1 cellular context compared by ENCODE assay signal in the genomic region with DNA sequence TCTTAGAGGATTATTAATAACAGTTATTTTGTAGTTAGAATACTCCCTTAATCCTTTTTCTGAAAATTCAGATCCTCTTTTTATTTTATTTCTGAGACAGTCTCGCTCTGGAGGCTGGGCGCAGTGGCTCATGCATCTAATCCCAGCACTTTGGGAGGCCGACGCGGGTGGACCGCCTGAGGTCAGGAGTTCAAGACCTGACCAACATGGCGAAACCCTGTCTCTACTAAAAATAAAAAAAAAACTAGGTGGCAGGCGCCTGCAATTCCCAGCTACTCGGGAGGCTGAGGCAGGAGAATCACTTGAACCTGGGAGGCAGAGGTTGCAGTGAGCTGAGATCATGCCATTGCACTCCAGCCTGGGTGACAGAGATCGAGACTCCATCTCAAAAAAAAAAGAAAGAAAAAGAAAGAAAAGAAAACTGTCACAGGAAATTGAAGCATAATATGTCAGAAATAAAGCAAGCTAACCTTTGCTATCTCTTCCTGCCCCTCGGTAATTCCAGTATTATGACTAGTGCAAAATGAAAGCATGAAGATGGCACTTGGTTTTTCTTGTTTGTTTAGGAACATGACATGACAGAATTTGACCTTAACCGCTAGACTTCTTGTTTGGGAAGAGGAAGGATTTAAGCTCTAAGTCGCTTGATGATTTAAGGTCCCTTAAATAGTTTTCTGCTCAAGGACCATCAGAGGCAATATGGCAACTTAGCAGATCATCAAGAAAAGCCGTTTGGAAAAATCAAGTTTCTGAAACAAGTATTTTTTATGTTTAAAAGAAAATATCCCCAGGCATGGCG.
TF ChIP-seq lines count a peak whose summit lies in the region.

No MANE protein-coding gene starts in this region.

TF ChIP-seq in K562, 482 proteins besides CTCF, POLR2A, EP300 and RAD21 (continued from another document and continues in another):
- TF ChIP-seq POLR3A (IDR thresholded peaks at IDR 0.05; ENCODE audit: borderline replicate concordance, extremely low read depth, insufficient read depth, insufficient read length), result no peak
- no peak for TF ChIP-seq POU5F1 (IDR thresholded peaks at IDR 0.05; ENCODE audit: borderline replicate concordance, low read depth, low read length, partially characterized antibody)
- TF ChIP-seq HIVEP1 (CRISPR knock-in tag; IDR thresholded peaks at IDR 0.05), result no peak
- no peak for TF ChIP-seq SPI1 (IDR thresholded peaks at IDR 0.05; ENCODE audit: borderline replicate concordance, low read depth, low read length)
- no peak for TF ChIP-seq PML (IDR thresholded peaks at IDR 0.05; ENCODE audit: low read length)
- no peak for TF ChIP-seq BDP1 (IDR thresholded peaks at IDR 0.05; ENCODE audit: insufficient read depth, insufficient read length)
- peak; percentile 75; the same call in 1 of the 2 replicates for TF ChIP-seq ZKSCAN8 (CRISPR knock-in tag; IDR thresholded peaks at IDR 0.05)
- TF ChIP-seq, protein P1, sequence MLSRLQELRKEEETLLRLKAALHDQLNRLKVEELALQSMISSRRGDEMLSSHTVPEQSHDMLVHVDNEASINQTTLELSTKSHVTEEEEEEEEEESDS (CRISPR knock-in tag; IDR thresholded peaks at IDR 0.05), result no peak
- TF ChIP-seq ZNF586 (CRISPR knock-in tag; conservative IDR thresholded peaks at IDR 0.05), result no peak
- TF ChIP-seq, protein P2, sequence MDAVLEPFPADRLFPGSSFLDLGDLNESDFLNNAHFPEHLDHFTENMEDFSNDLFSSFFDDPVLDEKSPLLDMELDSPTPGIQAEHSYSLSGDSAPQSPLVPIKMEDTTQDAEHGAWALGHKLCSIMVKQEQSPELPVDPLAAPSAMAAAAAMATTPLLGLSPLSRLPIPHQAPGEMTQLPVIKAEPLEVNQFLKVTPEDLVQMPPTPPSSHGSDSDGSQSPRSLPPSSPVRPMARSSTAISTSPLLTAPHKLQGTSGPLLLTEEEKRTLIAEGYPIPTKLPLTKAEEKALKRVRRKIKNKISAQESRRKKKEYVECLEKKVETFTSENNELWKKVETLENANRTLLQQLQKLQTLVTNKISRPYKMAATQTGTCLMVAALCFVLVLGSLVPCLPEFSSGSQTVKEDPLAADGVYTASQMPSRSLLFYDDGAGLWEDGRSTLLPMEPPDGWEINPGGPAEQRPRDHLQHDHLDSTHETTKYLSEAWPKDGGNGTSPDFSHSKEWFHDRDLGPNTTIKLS (IDR thresholded peaks at IDR 0.05; ENCODE audit: borderline replicate concordance, low read depth), result peak; percentile 23; the same call in 1 of the 2 replicates
- TF ChIP-seq, protein P3, sequence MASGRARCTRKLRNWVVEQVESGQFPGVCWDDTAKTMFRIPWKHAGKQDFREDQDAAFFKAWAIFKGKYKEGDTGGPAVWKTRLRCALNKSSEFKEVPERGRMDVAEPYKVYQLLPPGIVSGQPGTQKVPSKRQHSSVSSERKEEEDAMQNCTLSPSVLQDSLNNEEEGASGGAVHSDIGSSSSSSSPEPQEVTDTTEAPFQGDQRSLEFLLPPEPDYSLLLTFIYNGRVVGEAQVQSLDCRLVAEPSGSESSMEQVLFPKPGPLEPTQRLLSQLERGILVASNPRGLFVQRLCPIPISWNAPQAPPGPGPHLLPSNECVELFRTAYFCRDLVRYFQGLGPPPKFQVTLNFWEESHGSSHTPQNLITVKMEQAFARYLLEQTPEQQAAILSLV (tag; IDR thresholded peaks at IDR 0.05), result no peak
- no peak for TF ChIP-seq ZNF780A (CRISPR knock-in tag; IDR thresholded peaks at IDR 0.05)
- TF ChIP-seq NFXL1 (CRISPR knock-in tag; IDR thresholded peaks at IDR 0.05), result no peak
- TF ChIP-seq FOXJ3 (CRISPR knock-in tag; IDR thresholded peaks at IDR 0.05), result no peak
- TF ChIP-seq, protein P4, sequence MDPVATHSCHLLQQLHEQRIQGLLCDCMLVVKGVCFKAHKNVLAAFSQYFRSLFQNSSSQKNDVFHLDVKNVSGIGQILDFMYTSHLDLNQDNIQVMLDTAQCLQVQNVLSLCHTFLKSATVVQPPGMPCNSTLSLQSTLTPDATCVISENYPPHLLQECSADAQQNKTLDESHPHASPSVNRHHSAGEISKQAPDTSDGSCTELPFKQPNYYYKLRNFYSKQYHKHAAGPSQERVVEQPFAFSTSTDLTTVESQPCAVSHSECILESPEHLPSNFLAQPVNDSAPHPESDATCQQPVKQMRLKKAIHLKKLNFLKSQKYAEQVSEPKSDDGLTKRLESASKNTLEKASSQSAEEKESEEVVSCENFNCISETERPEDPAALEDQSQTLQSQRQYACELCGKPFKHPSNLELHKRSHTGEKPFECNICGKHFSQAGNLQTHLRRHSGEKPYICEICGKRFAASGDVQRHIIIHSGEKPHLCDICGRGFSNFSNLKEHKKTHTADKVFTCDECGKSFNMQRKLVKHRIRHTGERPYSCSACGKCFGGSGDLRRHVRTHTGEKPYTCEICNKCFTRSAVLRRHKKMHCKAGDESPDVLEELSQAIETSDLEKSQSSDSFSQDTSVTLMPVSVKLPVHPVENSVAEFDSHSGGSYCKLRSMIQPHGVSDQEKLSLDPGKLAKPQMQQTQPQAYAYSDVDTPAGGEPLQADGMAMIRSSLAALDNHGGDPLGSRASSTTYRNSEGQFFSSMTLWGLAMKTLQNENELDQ (CRISPR knock-in tag; IDR thresholded peaks at IDR 0.05; ENCODE audit: borderline replicate concordance), result no peak
- TF ChIP-seq XRCC3 (IDR thresholded peaks at IDR 0.05), result no peak
- no peak for TF ChIP-seq FOSL1 (tag; conservative IDR thresholded peaks at IDR 0.05)
- 0 out of 2 replicates have a peak, but pooled peaks have one; percentile 34 for TF ChIP-seq PHB2 (IDR thresholded peaks at IDR 0.05; ENCODE audit: low read depth)
- no peak for TF ChIP-seq MCM2 (IDR thresholded peaks at IDR 0.05; ENCODE audit: low read depth)
- TF ChIP-seq ESRRA (IDR thresholded peaks at IDR 0.05; ENCODE audit: borderline replicate concordance, low read depth), result peak; percentile 38; the same call in 1 of the 2 replicates
- no peak for TF ChIP-seq ZNF217 (CRISPR knock-in tag; IDR thresholded peaks at IDR 0.05)
- peak; percentile 24 for TF ChIP-seq TAF9B (IDR thresholded peaks at IDR 0.05; ENCODE audit: partially characterized antibody)
- TF ChIP-seq ZNF134 (CRISPR knock-in tag; conservative IDR thresholded peaks at IDR 0.05), result no peak
- peak in 1 of 2 experiments; percentile 55; a peak in 1 of 4 replicates for TF ChIP-seq ARNT (IDR thresholded peaks at IDR 0.05)
- TF ChIP-seq, protein P5, sequence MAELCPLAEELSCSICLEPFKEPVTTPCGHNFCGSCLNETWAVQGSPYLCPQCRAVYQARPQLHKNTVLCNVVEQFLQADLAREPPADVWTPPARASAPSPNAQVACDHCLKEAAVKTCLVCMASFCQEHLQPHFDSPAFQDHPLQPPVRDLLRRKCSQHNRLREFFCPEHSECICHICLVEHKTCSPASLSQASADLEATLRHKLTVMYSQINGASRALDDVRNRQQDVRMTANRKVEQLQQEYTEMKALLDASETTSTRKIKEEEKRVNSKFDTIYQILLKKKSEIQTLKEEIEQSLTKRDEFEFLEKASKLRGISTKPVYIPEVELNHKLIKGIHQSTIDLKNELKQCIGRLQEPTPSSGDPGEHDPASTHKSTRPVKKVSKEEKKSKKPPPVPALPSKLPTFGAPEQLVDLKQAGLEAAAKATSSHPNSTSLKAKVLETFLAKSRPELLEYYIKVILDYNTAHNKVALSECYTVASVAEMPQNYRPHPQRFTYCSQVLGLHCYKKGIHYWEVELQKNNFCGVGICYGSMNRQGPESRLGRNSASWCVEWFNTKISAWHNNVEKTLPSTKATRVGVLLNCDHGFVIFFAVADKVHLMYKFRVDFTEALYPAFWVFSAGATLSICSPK (IDR thresholded peaks at IDR 0.05; ENCODE audit: borderline replicate concordance), result peak; percentile 68; the same call in 1 of the 2 replicates
- TF ChIP-seq, protein P6, sequence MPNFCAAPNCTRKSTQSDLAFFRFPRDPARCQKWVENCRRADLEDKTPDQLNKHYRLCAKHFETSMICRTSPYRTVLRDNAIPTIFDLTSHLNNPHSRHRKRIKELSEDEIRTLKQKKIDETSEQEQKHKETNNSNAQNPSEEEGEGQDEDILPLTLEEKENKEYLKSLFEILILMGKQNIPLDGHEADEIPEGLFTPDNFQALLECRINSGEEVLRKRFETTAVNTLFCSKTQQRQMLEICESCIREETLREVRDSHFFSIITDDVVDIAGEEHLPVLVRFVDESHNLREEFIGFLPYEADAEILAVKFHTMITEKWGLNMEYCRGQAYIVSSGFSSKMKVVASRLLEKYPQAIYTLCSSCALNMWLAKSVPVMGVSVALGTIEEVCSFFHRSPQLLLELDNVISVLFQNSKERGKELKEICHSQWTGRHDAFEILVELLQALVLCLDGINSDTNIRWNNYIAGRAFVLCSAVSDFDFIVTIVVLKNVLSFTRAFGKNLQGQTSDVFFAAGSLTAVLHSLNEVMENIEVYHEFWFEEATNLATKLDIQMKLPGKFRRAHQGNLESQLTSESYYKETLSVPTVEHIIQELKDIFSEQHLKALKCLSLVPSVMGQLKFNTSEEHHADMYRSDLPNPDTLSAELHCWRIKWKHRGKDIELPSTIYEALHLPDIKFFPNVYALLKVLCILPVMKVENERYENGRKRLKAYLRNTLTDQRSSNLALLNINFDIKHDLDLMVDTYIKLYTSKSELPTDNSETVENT (CRISPR knock-in tag; IDR thresholded peaks at IDR 0.05), result no peak
- TF ChIP-seq, protein P7, sequence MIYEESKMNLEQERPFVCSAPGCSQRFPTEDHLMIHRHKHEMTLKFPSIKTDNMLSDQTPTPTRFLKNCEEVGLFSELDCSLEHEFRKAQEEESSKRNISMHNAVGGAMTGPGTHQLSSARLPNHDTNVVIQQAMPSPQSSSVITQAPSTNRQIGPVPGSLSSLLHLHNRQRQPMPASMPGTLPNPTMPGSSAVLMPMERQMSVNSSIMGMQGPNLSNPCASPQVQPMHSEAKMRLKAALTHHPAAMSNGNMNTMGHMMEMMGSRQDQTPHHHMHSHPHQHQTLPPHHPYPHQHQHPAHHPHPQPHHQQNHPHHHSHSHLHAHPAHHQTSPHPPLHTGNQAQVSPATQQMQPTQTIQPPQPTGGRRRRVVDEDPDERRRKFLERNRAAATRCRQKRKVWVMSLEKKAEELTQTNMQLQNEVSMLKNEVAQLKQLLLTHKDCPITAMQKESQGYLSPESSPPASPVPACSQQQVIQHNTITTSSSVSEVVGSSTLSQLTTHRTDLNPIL (CRISPR knock-in tag; IDR thresholded peaks at IDR 0.05), result no peak
- TF ChIP-seq TBP (optimal IDR thresholded peaks at IDR 0.05; ENCODE audit: low read depth, low read length), result no peak
- TF ChIP-seq RBM17 (IDR thresholded peaks at IDR 0.05; ENCODE audit: borderline replicate concordance, low read depth, low read length), result no peak
- TF ChIP-seq DMBX1 (CRISPR knock-in tag; IDR thresholded peaks at IDR 0.05; ENCODE audit: borderline replicate concordance), result peak; percentile 44; the same call in 1 of the 2 replicates
- TF ChIP-seq, protein P8, sequence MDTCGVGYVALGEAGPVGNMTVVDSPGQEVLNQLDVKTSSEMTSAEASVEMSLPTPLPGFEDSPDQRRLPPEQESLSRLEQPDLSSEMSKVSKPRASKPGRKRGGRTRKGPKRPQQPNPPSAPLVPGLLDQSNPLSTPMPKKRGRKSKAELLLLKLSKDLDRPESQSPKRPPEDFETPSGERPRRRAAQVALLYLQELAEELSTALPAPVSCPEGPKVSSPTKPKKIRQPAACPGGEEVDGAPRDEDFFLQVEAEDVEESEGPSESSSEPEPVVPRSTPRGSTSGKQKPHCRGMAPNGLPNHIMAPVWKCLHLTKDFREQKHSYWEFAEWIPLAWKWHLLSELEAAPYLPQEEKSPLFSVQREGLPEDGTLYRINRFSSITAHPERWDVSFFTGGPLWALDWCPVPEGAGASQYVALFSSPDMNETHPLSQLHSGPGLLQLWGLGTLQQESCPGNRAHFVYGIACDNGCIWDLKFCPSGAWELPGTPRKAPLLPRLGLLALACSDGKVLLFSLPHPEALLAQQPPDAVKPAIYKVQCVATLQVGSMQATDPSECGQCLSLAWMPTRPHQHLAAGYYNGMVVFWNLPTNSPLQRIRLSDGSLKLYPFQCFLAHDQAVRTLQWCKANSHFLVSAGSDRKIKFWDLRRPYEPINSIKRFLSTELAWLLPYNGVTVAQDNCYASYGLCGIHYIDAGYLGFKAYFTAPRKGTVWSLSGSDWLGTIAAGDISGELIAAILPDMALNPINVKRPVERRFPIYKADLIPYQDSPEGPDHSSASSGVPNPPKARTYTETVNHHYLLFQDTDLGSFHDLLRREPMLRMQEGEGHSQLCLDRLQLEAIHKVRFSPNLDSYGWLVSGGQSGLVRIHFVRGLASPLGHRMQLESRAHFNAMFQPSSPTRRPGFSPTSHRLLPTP (IDR thresholded peaks at IDR 0.05; ENCODE audit: borderline replicate concordance, extremely low read depth, insufficient read length), result no peak
- TF ChIP-seq ZNF408 (CRISPR knock-in tag; IDR thresholded peaks at IDR 0.05; ENCODE audit: low read depth), result no peak
- TF ChIP-seq KDM5B (IDR thresholded peaks at IDR 0.05; ENCODE audit: insufficient replicate concordance, low read depth, low read length), result no peak
- no peak for TF ChIP-seq PCBP1 (IDR thresholded peaks at IDR 0.05; ENCODE audit: low read depth, low read length, poor library complexity, severe bottlenecking)
- TF ChIP-seq, protein P9, sequence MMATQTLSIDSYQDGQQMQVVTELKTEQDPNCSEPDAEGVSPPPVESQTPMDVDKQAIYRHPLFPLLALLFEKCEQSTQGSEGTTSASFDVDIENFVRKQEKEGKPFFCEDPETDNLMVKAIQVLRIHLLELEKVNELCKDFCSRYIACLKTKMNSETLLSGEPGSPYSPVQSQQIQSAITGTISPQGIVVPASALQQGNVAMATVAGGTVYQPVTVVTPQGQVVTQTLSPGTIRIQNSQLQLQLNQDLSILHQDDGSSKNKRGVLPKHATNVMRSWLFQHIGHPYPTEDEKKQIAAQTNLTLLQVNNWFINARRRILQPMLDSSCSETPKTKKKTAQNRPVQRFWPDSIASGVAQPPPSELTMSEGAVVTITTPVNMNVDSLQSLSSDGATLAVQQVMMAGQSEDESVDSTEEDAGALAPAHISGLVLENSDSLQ (IDR thresholded peaks at IDR 0.05), result peak; percentile 27; the same call in 1 of the 2 replicates
- TF ChIP-seq SMARCC2 (IDR thresholded peaks at IDR 0.05; ENCODE audit: low read depth), result peak; percentile 75; the same call in 1 of the 2 replicates
- no peak for TF ChIP-seq KDM2B (CRISPR knock-in tag; IDR thresholded peaks at IDR 0.05)
- no peak; the same call in 1 of the 2 replicates for TF ChIP-seq CTBP1 (IDR thresholded peaks at IDR 0.05; ENCODE audit: borderline replicate concordance)
- peak; percentile 16; the same call in 1 of the 2 replicates for TF ChIP-seq CXXC5 (CRISPR knock-in tag; IDR thresholded peaks at IDR 0.05)
- no peak for TF ChIP-seq EWSR1 (IDR thresholded peaks at IDR 0.05; ENCODE audit: borderline replicate concordance, low read depth, partially characterized antibody)
- no peak for TF ChIP-seq NCOA4 (IDR thresholded peaks at IDR 0.05; ENCODE audit: partially characterized antibody)
- no peak for TF ChIP-seq NR4A1 (CRISPR knock-in tag; IDR thresholded peaks at IDR 0.05)
- peak; percentile 72; the same call in 1 of the 2 replicates for TF ChIP-seq NR4A1 (tag; IDR thresholded peaks at IDR 0.05)
- no peak for TF ChIP-seq HNRNPL (IDR thresholded peaks at IDR 0.05; ENCODE audit: low read depth, low read length)
- no peak for TF ChIP-seq DNMT1 (IDR thresholded peaks at IDR 0.05)
- no peak for TF ChIP-seq SMAD2 (IDR thresholded peaks at IDR 0.05; ENCODE audit: low read depth, low read length)
- peak; percentile 39 to 51; a peak in 1 of 4 replicates for TF ChIP-seq FOXK2 (conservative IDR thresholded peaks at IDR 0.05 in 1 of 2, IDR thresholded peaks at IDR 0.05 in 1 of 2; ENCODE audit: low read depth in 2 of 2)
- no peak for TF ChIP-seq KDM1A (IDR thresholded peaks at IDR 0.05)
- TF ChIP-seq ZNF146 (CRISPR knock-in tag; IDR thresholded peaks at IDR 0.05; ENCODE audit: unreplicated experiment), result no peak
- TF ChIP-seq ZBTB7A (IDR thresholded peaks at IDR 0.05; ENCODE audit: borderline replicate concordance, control insufficient read depth, low read depth, low read length), result no peak
- peak; percentile 97 for TF ChIP-seq MAFG (tag; conservative IDR thresholded peaks at IDR 0.05)
- TF ChIP-seq BCL6 (CRISPR knock-in tag; IDR thresholded peaks at IDR 0.05), result no peak
